In genomic region chr13:72208112-72208645, GRCh38 we compare ENCODE assay signal across 16 cellular contexts.
"Had no signal": no experiment of that assay in that cellular context is flagged by ENCODE, and none has a peak within 500 bp of the region (broad histone marks: within the 10 kb centered on the region; RNA-seq: fewer than 3 reads in every experiment).

No MANE protein-coding gene starts in this region.

- H3K27ac Mint-ChIP-seq: activated B cell treated with CpG ODN at 0.5 μM for 24 hours; activated CD4-positive, alpha-beta T cell treated with anti-CD3 and anti-CD28 coated beads, Interleukin-2, amount 10 ng/mL, durations not matched to agents 24 days and 14 days; activated naive CD8-positive, alpha-beta T cell; natural killer cell; stimulated activated naive B cell treated with anti-CD40 and anti-IgM and Interleukin-4, amounts not matched to agents 10 μg/mL and 1 μg/mL and 100 μg/mL, for 72 hours had no signal

- H3K36me3 Mint-ChIP-seq: activated naive CD8-positive, alpha-beta T cell; natural killer cell; stimulated activated naive B cell treated with anti-CD40 and anti-IgM and Interleukin-4, amounts not matched to agents 10 μg/mL and 1 μg/mL and 100 μg/mL, for 72 hours had no signal

- H3K36me3 ChIP-seq: gastroesophageal sphincter, heart right ventricle, neutrophil, tibial artery, vagina had no signal

- H3K9me3 Mint-ChIP-seq: activated CD4-positive, alpha-beta T cell treated with anti-CD3 and anti-CD28 coated beads, Interleukin-2, amount 10 ng/mL, durations not matched to agents 24 days and 14 days had no signal

- H3K27me3 Mint-ChIP-seq: activated B cell treated with CpG ODN at 0.5 μM for 24 hours; activated CD4-positive, alpha-beta T cell treated with anti-CD3 and anti-CD28 coated beads, Interleukin-2, amount 10 ng/mL, durations not matched to agents 24 days and 14 days; activated naive CD8-positive, alpha-beta T cell; stimulated activated naive B cell treated with anti-CD40 and anti-IgM and Interleukin-4, amounts not matched to agents 10 μg/mL and 1 μg/mL and 100 μg/mL, for 72 hours had no signal

- DNase-seq: activated B cell treated with CpG ODN at 0.5 μM for 24 hours; activated CD4-positive, alpha-beta T cell treated with anti-CD3 and anti-CD28 coated beads, Interleukin-2, amount 10 ng/mL, durations not matched to agents 24 days and 14 days; activated CD8-positive, alpha-beta memory T cell treated with anti-CD3 and anti-CD28 coated beads, Interleukin-2, amount 50 U/mL, for 48 hours; activated gamma-delta T cell treated with Interleukin-2 at 50 U/mL for 16 hours; amniotic stem cell; dorsolateral prefrontal cortex; erythroblast; heart right ventricle; natural killer cell; retina; stimulated activated naive B cell treated with anti-CD40 and anti-IgM and Interleukin-4, amounts not matched to agents 10 μg/mL and 1 μg/mL and 100 μg/mL, for 72 hours; tibial artery had no signal

- H3K27me3 ChIP-seq: dorsolateral prefrontal cortex, gastroesophageal sphincter, heart right ventricle, neutrophil, tibial artery, vagina had no signal

- H3K4me3 Mint-ChIP-seq: activated B cell treated with CpG ODN at 0.5 μM for 24 hours; activated CD4-positive, alpha-beta T cell treated with anti-CD3 and anti-CD28 coated beads, Interleukin-2, amount 10 ng/mL, durations not matched to agents 24 days and 14 days; activated naive CD8-positive, alpha-beta T cell; natural killer cell; stimulated activated naive B cell treated with anti-CD40 and anti-IgM and Interleukin-4, amounts not matched to agents 10 μg/mL and 1 μg/mL and 100 μg/mL, for 72 hours had no signal

- H3K4me1 Mint-ChIP-seq: activated B cell treated with CpG ODN at 0.5 μM for 24 hours; activated CD4-positive, alpha-beta T cell treated with anti-CD3 and anti-CD28 coated beads, Interleukin-2, amount 10 ng/mL, durations not matched to agents 24 days and 14 days; natural killer cell; stimulated activated naive B cell treated with anti-CD40 and anti-IgM and Interleukin-4, amounts not matched to agents 10 μg/mL and 1 μg/mL and 100 μg/mL, for 72 hours had no signal

- H3K4me3 ChIP-seq: dorsolateral prefrontal cortex, gastroesophageal sphincter, heart right ventricle, tibial artery, vagina had no signal

- H3K27ac ChIP-seq: dorsolateral prefrontal cortex, gastroesophageal sphincter, heart right ventricle, neutrophil, tibial artery, vagina had no signal

- H3K9me3 ChIP-seq: gastroesophageal sphincter, heart right ventricle, neutrophil, tibial artery, vagina had no signal

- H3K4me1 ChIP-seq: gastroesophageal sphincter, heart right ventricle, tibial artery, vagina had no signal
